Comparison of ENCODE assay signal across 15 cellular contexts in genomic region chr2:213723051-213723560, GRCh38.
"Had no signal": no experiment of that assay in that cellular context is flagged by ENCODE, and none has a peak within 500 bp of the region (broad histone marks: within the 10 kb centered on the region; RNA-seq: fewer than 3 reads in every experiment).

No MANE protein-coding gene starts in this region.

- H3K9me3 Mint-ChIP-seq: nephron had no signal

- H3K27me3 ChIP-seq: ovary, testis had no signal

- H3K4me3 Mint-ChIP-seq: activated naive CD8-positive, alpha-beta T cell; nephron; stimulated activated naive CD8-positive, alpha-beta T cell treated with anti-CD3 and anti-CD28 coated beads, Interleukin-15, amount 100 ng/mL, for 72 hours; T-helper 1 cell treated with Interleukin-12 subunit alpha and Interleukin-12 subunit beta and Interleukin-4 antibody, amounts not matched to agents 30 μg/mL and 1 μg/mL, for 36 hours had no signal

- H3K27ac ChIP-seq: ovary, testis had no signal

- DNase-seq: activated CD4-positive, alpha-beta T cell treated with anti-CD3 and anti-CD28 coated beads, Interleukin-2, amount 50 U/mL, for 4 hours; activated gamma-delta T cell; activated T-cell treated with anti-CD3 and anti-CD28 coated beads, Interleukin-2, amount 50 U/mL, for 48 hours; cerebellar nuclear complex; foreskin melanocyte; head of caudate nucleus; mammary epithelial cell; ovary; stimulated activated CD4-positive, alpha-beta T cell treated with anti-CD3 and anti-CD28 coated beads, Interleukin-15, amount 100 ng/mL, for 24 hours; stimulated activated CD4-positive, alpha-beta T cell treated with anti-CD3 and anti-CD28 coated beads, Interleukin-4, amount 100 ng/mL, for 24 hours; stimulated activated naive CD8-positive, alpha-beta T cell treated with anti-CD3 and anti-CD28 coated beads, Interleukin-15, amount 100 ng/mL, for 72 hours; testis had no signal

- H3K36me3 Mint-ChIP-seq: activated naive CD8-positive, alpha-beta T cell had no signal

- H3K4me3 ChIP-seq: ovary, testis had no signal

- H3K4me1 ChIP-seq: testis had no signal

- H3K27ac Mint-ChIP-seq: activated naive CD8-positive, alpha-beta T cell; nephron; stimulated activated naive CD8-positive, alpha-beta T cell treated with anti-CD3 and anti-CD28 coated beads, Interleukin-15, amount 100 ng/mL, for 72 hours; T-helper 1 cell treated with Interleukin-12 subunit alpha and Interleukin-12 subunit beta and Interleukin-4 antibody, amounts not matched to agents 30 μg/mL and 1 μg/mL, for 36 hours had no signal

- H3K9me3 ChIP-seq: ovary, testis had no signal

- H3K36me3 ChIP-seq: ovary had no signal

- H3K4me1 Mint-ChIP-seq: nephron; stimulated activated naive CD8-positive, alpha-beta T cell treated with anti-CD3 and anti-CD28 coated beads, Interleukin-15, amount 100 ng/mL, for 72 hours had no signal

- H3K27me3 Mint-ChIP-seq: activated naive CD8-positive, alpha-beta T cell; stimulated activated naive CD8-positive, alpha-beta T cell treated with anti-CD3 and anti-CD28 coated beads, Interleukin-15, amount 100 ng/mL, for 72 hours had no signal
